7 cellular contexts compared by ENCODE assay signal in genomic region chr11:3417047-3417446, GRCh38. TPM values are rescaled to one million over a fixed set of nuclear protein-coding genes. Genes with fewer than 3 reads are reported as not detected.
A peak's percentile ranks its signal among the peaks of the same experiment; 100 is the strongest.
DNase-seq lines count a peak whose midpoint lies in the region; TF ChIP-seq lines count a peak whose summit lies in the region.
"Not testable (repeated sequence)": the region's sequence is repeated elsewhere in the genome, so short reads cannot be mapped to it uniquely, and the experiment has no call there.

No MANE protein-coding gene starts in this region.

- not testable (repeated sequence) for H3K36me3 ChIP-seq in SJCRH30

- CTCF ChIA-PET in GM10248 (lab: Yijun Ruan, JAX), result interaction anchor here (2.2 kb wide), 1 partner anchor 76 kb away, joined by 8 read pairs; no protein-coding TSS in a partner anchor

- not testable (repeated sequence) for DNase-seq in GM10248 (ENCODE audit: extremely low spot score); coronary artery (ENCODE audit: low spot score)
- DNase-seq in NCI-H1694 treated with DMSO at 0.1 percent for 48 hours (lab: John Stamatoyannopoulos, UW), result peak; percentile 35
- peak; percentile 63 to 65 for DNase-seq in SJCRH30
- peak; percentile 58 for DNase-seq in activated CD8-positive, alpha-beta memory T cell treated with anti-CD3 and anti-CD28 coated beads, Interleukin-2, amount 50 U/mL, for 4 hours
- DNase-seq in left kidney (ENCODE audit: low read depth, low spot score), result peak; percentile 79
- peak; percentile 51 for DNase-seq in stimulated activated CD4-positive, alpha-beta T cell treated with anti-CD3 and anti-CD28 coated beads, Interleukin-12 subunit alpha, Interleukin-12 subunit beta, amount 100 ng/mL, for 4 hours

- H3K4me3 ChIP-seq in SJCRH30, coronary artery: not testable (repeated sequence)

- peak; percentile 31 for TF ChIP-seq CTCF in GM10248 (IDR thresholded peaks at IDR 0.05; ENCODE audit: control extremely low read depth, extremely low read depth, low read depth, missing control alignments)
- TF ChIP-seq CTCF in coronary artery (IDR thresholded peaks at IDR 0.05), result peak; percentile 21

- not testable (repeated sequence) for H3K4me1 ChIP-seq in SJCRH30

- not testable (repeated sequence) for H3K27ac ChIP-seq in SJCRH30, coronary artery

- H3K9me3 ChIP-seq in SJCRH30 (replicated peaks), result not testable (repeated sequence)

- POLR2A ChIA-PET in GM10248 (lab: Yijun Ruan, JAX), result not testable (repeated sequence)

- H3K27me3 ChIP-seq in SJCRH30, result not testable (repeated sequence)

RNA-seq across cellular contexts. Expression of gene ZNF195, which starts 38.1 kb away (rescaled TPM):
- 35.8 and 44.8 TPM in 2 replicates for total RNA-seq in SJCRH30 (2014; rRNA removed; shearing (Covaris generic))
